In the genomic region with DNA sequence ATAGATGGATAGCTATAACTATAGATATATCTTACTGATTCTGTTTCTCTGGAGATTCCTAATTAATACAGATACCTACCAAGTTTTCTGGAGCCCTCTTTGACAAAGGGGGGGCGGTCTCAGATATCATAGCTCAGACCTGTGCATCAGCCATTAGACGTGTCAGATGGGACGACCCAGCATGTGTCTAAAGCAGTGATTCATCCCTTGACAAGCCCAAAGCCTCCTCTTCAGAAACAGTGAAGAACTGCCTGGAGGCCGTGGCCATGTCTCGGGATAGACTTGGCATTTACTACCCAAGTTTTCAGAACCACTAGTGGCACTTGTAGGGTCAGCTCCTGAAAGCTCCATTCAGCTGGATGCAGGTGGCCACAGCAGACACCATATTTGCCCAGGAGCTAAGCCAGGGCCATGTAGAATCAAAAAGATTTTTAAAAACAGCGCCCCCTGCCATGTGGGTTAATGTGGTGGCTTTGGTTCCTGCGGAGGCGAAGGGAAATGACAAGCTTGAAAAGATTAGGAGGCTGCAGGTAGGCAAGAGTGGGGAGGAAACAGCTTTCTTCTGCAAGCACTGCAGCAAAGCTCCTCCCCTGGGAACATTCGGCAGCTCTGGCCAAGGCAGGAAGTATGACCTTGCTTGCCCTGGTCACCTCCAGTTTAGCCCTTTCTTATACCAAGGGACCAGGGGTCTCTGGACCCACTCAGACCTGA, we compare ENCODE assay signal across 11 cellular contexts.
DNase-seq lines count a peak whose midpoint lies in the region; ATAC-seq, FAIRE-seq and TF ChIP-seq lines count a peak whose summit lies in the region.
"Had no signal": no experiment of that assay in that cellular context is flagged by ENCODE, and none has a peak within 500 bp of the region (broad histone marks: within the 10 kb centered on the region; RNA-seq: fewer than 3 reads in every experiment).

No MANE protein-coding gene starts in this region.

- 40 to 43% (median 42%) methylated on average over 9 of the region's 9 CpGs for WGBS in ovary, 3 donors

- TF ChIP-seq EP300 in ovary (IDR thresholded peaks at IDR 0.05), result no peak

- no peaks in the 10 kb centered on the region for H3K36me3 ChIP-seq in PC-3 (ENCODE audit: low read depth, low read length)
- no peaks in the 10 kb centered on the region for H3K36me3 ChIP-seq in kidney (ENCODE audit: control insufficient read depth in 1 of 2, insufficient read depth in 2 of 2, low read length in 2 of 2)
- H3K36me3 ChIP-seq in ovary, result no peaks in the 10 kb centered on the region

- H3K4me1 ChIP-seq in PC-3 (ENCODE audit: insufficient read depth, low read length) (no peaks in the 10 kb centered on the region), kidney (ENCODE audit: control insufficient read depth in 1 of 2, insufficient read depth in 1 of 2, low read depth in 1 of 2, low read length in 2 of 2) (no peaks in the 10 kb centered on the region), ovary (ENCODE audit: insufficient read depth) (no peaks in the 10 kb centered on the region)

- no peaks in the 10 kb centered on the region for H4K20me1 ChIP-seq in PC-3 (ENCODE audit: low read length)

- no TSS peak for BruUV-seq in PC-3 (replicated peaks; lab: Mats Ljungman, UMichigan)

- H3K79me2 ChIP-seq in PC-3 (ENCODE audit: low read length), result no peaks in the 10 kb centered on the region

- H3K27ac ChIP-seq in PC-3 (ENCODE audit: low read length) (no peak overlapping the region), kidney (ENCODE audit: low read depth in 2 of 2, low read length in 2 of 2) (no peak overlapping the region), ovary (no peak overlapping the region)

- POLR2A ChIA-PET in PC-3 (lab: Charles Lee; ENCODE audit: unreplicated experiment), result no interaction called here

- TF ChIP-seq POLR2A in ovary (IDR thresholded peaks at IDR 0.05), result no peak

- no peaks in the 10 kb centered on the region for H3K9me2 ChIP-seq in PC-3 (replicated peaks; ENCODE audit: low read length)

- ATAC-seq in PC-3 (no peak), HG03175 (IDR thresholded peaks at IDR 0.05; ENCODE audit: unreplicated experiment) (no peak), HG03095 (IDR thresholded peaks at IDR 0.05; ENCODE audit: unreplicated experiment) (no peak)

- FAIRE-seq in kidney (lab: Jason Lieb, UNC), result no peak

- no peak overlapping the region for H3K4me2 ChIP-seq in PC-3 (ENCODE audit: low read length)

- H3K4me3 ChIP-seq in AG10803 (ENCODE audit: low read length) (no peak overlapping the region), GM12864 (ENCODE audit: low read depth, low read length) (no peak overlapping the region), PC-3 (ENCODE audit: low read length) (no peak overlapping the region), fibroblast of pulmonary artery (replicated peaks; ENCODE audit: low read depth, low read length) (no peak overlapping the region), kidney (ENCODE audit: low read length in 2 of 2) (no peak overlapping the region), ovary (no peak overlapping the region)

- peaks cover 5% of the 10 kb centered on the region for H3K27me3 ChIP-seq in PC-3 (ENCODE audit: low read length)
- no peaks in the 10 kb centered on the region for H3K27me3 ChIP-seq in ovary

- DNase-seq in AG10803 (ENCODE audit: low read depth) (no peak), GM12864 (ENCODE audit: low read depth) (no peak), PC-3 (no peak), fibroblast of pulmonary artery (ENCODE audit: low read depth) (no peak), kidney (no peak), ovary (no peak)
- DNase-seq: activated naive CD4-positive, alpha-beta T cell treated with Interleukin-2 at 50 U/mL for 16 hours; dermis blood vessel endothelial cell; immature natural killer cell had no signal

- H3K9ac ChIP-seq in PC-3 (ENCODE audit: low read length) (no peak overlapping the region), kidney (ENCODE audit: low read length in 2 of 2) (no peak overlapping the region)

- H2AFZ ChIP-seq in PC-3 (ENCODE audit: low read length), result no peak overlapping the region

- no peaks in the 10 kb centered on the region for H3F3A ChIP-seq in PC-3 (ENCODE audit: low read length, unreplicated experiment)

- intact Hi-C loops in PC-3 (cut with micrococcal nuclease) (no loop called here), kidney (cut with DNase I) (no loop called here), ovary (cut with DNase I) (no loop called here)

- CTCF ChIA-PET in PC-3 (lab: Charles Lee), result no interaction called here

- TF ChIP-seq CTCF in AG10803 (conservative IDR thresholded peaks at IDR 0.05; ENCODE audit: low read length) (0 out of 2 replicates have a peak, but pooled peaks have one; percentile 10), GM12864 (IDR thresholded peaks at IDR 0.05; ENCODE audit: low read depth, low read length, missing control alignments) (peak; percentile 20), PC-3 (conservative IDR thresholded peaks at IDR 0.05; ENCODE audit: low read depth, low read length) (peak; percentile 51), fibroblast of pulmonary artery (IDR thresholded peaks at IDR 0.05; ENCODE audit: low read length, missing control alignments) (peak; percentile 5), kidney (IDR thresholded peaks at IDR 0.05; ENCODE audit: borderline replicate concordance, extremely low read depth, insufficient read depth) (no peak), ovary (IDR thresholded peaks at IDR 0.05) (no peak)

- H3K9me3 ChIP-seq in PC-3 (ENCODE audit: low read length), result no peaks in the 10 kb centered on the region
- H3K9me3 ChIP-seq in kidney (ENCODE audit: control insufficient read depth in 1 of 2, low read length in 2 of 2), result peaks cover 0 to 4% of the 10 kb centered on the region in 2 donors
- H3K9me3 ChIP-seq in ovary, result no peaks in the 10 kb centered on the region

Comparison
In these comparisons a context has a peak if more than half of its experiments do, and no peak if none do; other contexts are left out.
1. CTCF ChIP-seq: peak in AG10803 (single experiment), GM12864 (single experiment), PC-3 (single experiment) and fibroblast of pulmonary artery (single experiment); none in kidney (single experiment) and ovary (0 of 3).